In the genomic region with DNA sequence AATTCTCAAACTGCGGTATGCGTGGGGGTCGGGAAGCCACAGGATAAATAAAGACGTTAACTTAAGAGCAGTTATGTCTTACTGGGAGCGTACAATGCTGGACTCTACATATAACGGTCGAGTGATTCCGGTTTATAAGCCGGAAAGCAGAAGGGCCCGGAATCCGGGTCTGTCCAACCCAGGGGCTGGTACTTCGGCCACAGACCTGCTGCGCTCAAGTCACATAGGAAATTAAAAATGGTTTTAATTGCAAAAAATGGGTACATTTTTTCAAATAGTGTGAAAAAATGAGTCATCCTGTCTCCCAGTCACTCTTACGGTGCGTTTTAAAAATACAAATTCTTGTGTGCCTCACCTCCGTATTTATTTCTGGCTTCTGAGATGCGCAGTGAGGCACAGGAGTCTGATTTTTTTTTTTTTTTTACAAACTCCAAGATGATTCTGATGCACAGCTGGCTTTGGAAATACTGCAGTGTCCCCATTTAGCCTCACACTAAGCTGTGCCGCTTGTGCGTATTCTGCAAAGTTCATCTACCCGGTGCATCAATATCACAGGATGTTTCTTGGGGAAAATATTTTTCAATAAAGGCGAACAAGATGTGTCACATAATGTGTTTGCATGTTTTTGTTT, we compare ENCODE assay signal across 8 cellular contexts. TPM values are rescaled to one million over a fixed set of nuclear protein-coding genes. Genes with fewer than 3 reads are reported as not detected.
DNase-seq lines count a peak whose midpoint lies in the region; ATAC-seq and TF ChIP-seq lines count a peak whose summit lies in the region.

No MANE protein-coding gene starts in this region.

- WGBS in prostate gland = 9% methylated on average over 21 of the region's 21 CpGs

- peak overlapping the region; percentile 100 for H3K27ac ChIP-seq in VCaP
- H3K27ac ChIP-seq in prostate gland = peak overlapping the region; percentile 93 to 100

- no peaks in the 10 kb centered on the region for H3K9me3 ChIP-seq in prostate gland

- intact Hi-C loops in prostate gland (cut with DNase I) = loop anchor here (2.0 to 5.0 kb wide), 2 partner anchors 45 to 103 kb away; a partner anchor contains a TSS

- H3K36me3 ChIP-seq in prostate gland = peaks cover 9 to 20% of the 10 kb centered on the region in 2 donors

- TF ChIP-seq POLR2A in prostate gland (IDR thresholded peaks at IDR 0.05) = no peak

- ATAC-seq in HG02588 (IDR thresholded peaks at IDR 0.05; ENCODE audit: unreplicated experiment) (peak; percentile 16), GM18517 (IDR thresholded peaks at IDR 0.05; ENCODE audit: unreplicated experiment) (no peak)

- no peaks in the 10 kb centered on the region for H3K27me3 ChIP-seq in prostate gland (replicated peaks; ENCODE audit: insufficient read depth)

- TF ChIP-seq CTCF in VCaP (conservative IDR thresholded peaks at IDR 0.05) = no peak
- no peak for TF ChIP-seq CTCF in prostate gland (IDR thresholded peaks at IDR 0.05)

- no peaks in the 10 kb centered on the region for H3K4me1 ChIP-seq in prostate gland (replicated peaks)

- peak; percentile 25 for DNase-seq in EL
- peak; percentile 40 for DNase-seq in globus pallidus (ENCODE audit: low spot score)
- no peak for DNase-seq in prostate gland (ENCODE audit: low spot score)
- no peak for DNase-seq in HK-2 (ENCODE audit: unreplicated experiment)
- no peak for DNase-seq in activated CD4-positive, alpha-beta T cell treated with anti-CD3 and anti-CD28 coated beads, Interleukin-2, amount 50 U/mL, for 48 hours

- H3K4me3 ChIP-seq in prostate gland = peak overlapping the region; percentile 90 to 100

RNA-seq across cellular contexts. Expression of a gene that starts 1.0 kb away (rescaled TPM):
- total RNA-seq in prostate gland = 10 to 100 TPM; 39.8 to 54.9 TPM

RNA-seq across cellular contexts. Expression of a gene that starts 23.6 kb away (rescaled TPM):
- total RNA-seq in prostate gland = 100 to 1,000 TPM in 1 of 2 donors, 10 to 100 TPM in 1; 29.4 to 101 TPM

RNA-seq across cellular contexts. Expression of a gene that starts 36.5 kb away (rescaled TPM):
- total RNA-seq in prostate gland = 10 to 100 TPM; 21.4 to 43.4 TPM

RNA-seq across cellular contexts. Expression of a gene that starts 44.4 kb away (rescaled TPM):
- 100 to 1,000 TPM in 1 of 2 donors, 10 to 100 TPM in 1; 37.9 to 215 TPM for total RNA-seq in prostate gland

RNA-seq across cellular contexts. Expression of a gene that starts 44.5 kb away (rescaled TPM):
- 10 to 100 TPM in 1 of 2 donors, 1 to 10 TPM in 1; 9.8 to 11.3 TPM for total RNA-seq in prostate gland

Comparison
In these comparisons a context has a peak if more than half of its experiments do, and no peak if none do; other contexts are left out.
1. DNase-seq: peak in EL (single experiment) and globus pallidus (single experiment); none in prostate gland (single experiment), HK-2 (single experiment) and activated CD4-positive, alpha-beta T cell treated with anti-CD3 and anti-CD28 coated beads, Interleukin-2, amount 50 U/mL, for 48 hours (0 of 2).